Comparison of ENCODE assay signal across 20 cellular contexts in genomic region chrX:13511557-13512330, GRCh38. TPM values are rescaled to one million over a fixed set of nuclear protein-coding genes. Genes with fewer than 3 reads are reported as not detected.
"Had no signal": no experiment of that assay in that cellular context is flagged by ENCODE, and none has a peak within 500 bp of the region (broad histone marks: within the 10 kb centered on the region; RNA-seq: fewer than 3 reads in every experiment).

No MANE protein-coding gene starts in this region.

- H3K27ac ChIP-seq: colonic mucosa, esophagus muscularis mucosa, sigmoid colon, thoracic aorta, upper lobe of left lung had no signal

- H3K4me1 ChIP-seq: colonic mucosa, esophagus muscularis mucosa, sigmoid colon, upper lobe of left lung had no signal

- H3K36me3 ChIP-seq: colonic mucosa, esophagus muscularis mucosa, sigmoid colon, thoracic aorta, upper lobe of left lung had no signal

- ATAC-seq: activated CD4-positive, alpha-beta T cell treated with anti-CD3 and anti-CD28 coated beads for 36 hours; activated CD8-positive, alpha-beta memory T cell treated with anti-CD3 and anti-CD28 coated beads, Interleukin-2, amount 10 ng/mL, durations not matched to agents 7 days and 5 days; left lobe of liver; natural killer cell treated with Interleukin-12 subunit alpha and Interleukin-12 subunit beta and Interleukin-15 and Interleukin-18, amount 100 ng/mL, for 72 hours; stimulated activated naive B cell treated with anti-CD40 and anti-IgM and Interleukin-4, amounts not matched to agents 10 μg/mL and 1 μg/mL and 100 μg/mL, for 72 hours; WTC11 had no signal

- FAIRE-seq: keratinocyte had no signal

- H3K9me3 ChIP-seq: colonic mucosa, esophagus muscularis mucosa, sigmoid colon, thoracic aorta, upper lobe of left lung had no signal

- H3K4me3 ChIP-seq: colonic mucosa, esophagus muscularis mucosa, lung, sigmoid colon, thoracic aorta, upper lobe of left lung had no signal

- H3K27me3 ChIP-seq: colonic mucosa, esophagus muscularis mucosa, sigmoid colon, upper lobe of left lung had no signal

- DNase-seq: activated CD4-positive, alpha-beta memory T cell treated with anti-CD3 and anti-CD28 coated beads, Interleukin-2, amount 10 ng/mL, durations not matched to agents 7 days and 5 days; activated CD4-positive, alpha-beta T cell treated with anti-CD3 and anti-CD28 coated beads for 36 hours; activated CD8-positive, alpha-beta memory T cell treated with anti-CD3 and anti-CD28 coated beads, Interleukin-2, amount 10 ng/mL, durations not matched to agents 7 days and 5 days; caudate nucleus; colonic mucosa; foreskin melanocyte; glutamatergic neuron; hypothalamus; nucleus accumbens; posterior cingulate gyrus; sigmoid colon; stimulated activated naive B cell treated with anti-CD40 and anti-IgM and Interleukin-4, amounts not matched to agents 10 μg/mL and 1 μg/mL and 100 μg/mL, for 72 hours; upper lobe of left lung had no signal

RNA-seq across cellular contexts. Expression of gene EGFL6, which starts 57.7 kb away (rescaled TPM):
- total RNA-seq: left lobe of liver, sigmoid colon, thoracic aorta had no signal
